1 cellular context compared by ENCODE assay signal in the genomic region with DNA sequence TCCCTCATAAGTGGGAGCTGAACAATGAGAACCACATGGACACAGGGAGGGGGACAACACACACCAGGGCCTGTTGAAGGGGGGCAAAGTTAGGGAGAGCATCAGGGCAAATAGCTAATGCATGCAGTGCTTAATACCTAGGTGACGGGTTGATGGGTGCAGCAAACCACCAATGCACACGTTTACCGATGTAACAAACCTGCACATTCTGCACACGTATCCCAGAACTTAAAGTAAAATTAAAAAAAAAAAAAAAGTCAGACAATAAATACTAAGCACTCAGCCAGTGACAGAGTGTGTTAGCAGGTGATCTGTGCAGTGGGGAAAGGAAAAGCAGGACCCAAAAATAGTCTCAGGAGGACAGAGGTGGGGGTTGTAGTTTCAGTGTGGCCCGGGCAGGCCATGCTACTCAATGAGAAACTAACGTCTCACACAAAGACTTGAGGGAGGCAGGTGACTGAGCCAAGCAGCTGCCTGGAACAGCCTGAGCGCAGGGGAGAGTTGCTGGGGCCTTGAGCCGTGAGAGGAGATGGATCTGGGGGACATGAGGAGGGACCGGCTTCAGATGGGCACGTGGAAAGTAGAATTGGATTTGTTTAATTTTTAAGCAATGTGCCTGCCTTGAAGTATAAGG.
TF ChIP-seq lines count a peak whose summit lies in the region.

No MANE protein-coding gene starts in this region.

TF ChIP-seq in HepG2, 621 proteins besides CTCF, POLR2A, EP300 and RAD21:
- TF ChIP-seq ZBTB7B (CRISPR knock-in tag; IDR thresholded peaks at IDR 0.05) (no peak), ZNF136 (CRISPR knock-in tag; IDR thresholded peaks at IDR 0.05; ENCODE audit: low read depth) (no peak), TOPORS (CRISPR knock-in tag; IDR thresholded peaks at IDR 0.05) (no peak), RFX5 (IDR thresholded peaks at IDR 0.05; ENCODE audit: low read depth, low read length) (no peak), ZNF451 (CRISPR knock-in tag; IDR thresholded peaks at IDR 0.05) (no peak)
- TF ChIP-seq, protein P1, sequence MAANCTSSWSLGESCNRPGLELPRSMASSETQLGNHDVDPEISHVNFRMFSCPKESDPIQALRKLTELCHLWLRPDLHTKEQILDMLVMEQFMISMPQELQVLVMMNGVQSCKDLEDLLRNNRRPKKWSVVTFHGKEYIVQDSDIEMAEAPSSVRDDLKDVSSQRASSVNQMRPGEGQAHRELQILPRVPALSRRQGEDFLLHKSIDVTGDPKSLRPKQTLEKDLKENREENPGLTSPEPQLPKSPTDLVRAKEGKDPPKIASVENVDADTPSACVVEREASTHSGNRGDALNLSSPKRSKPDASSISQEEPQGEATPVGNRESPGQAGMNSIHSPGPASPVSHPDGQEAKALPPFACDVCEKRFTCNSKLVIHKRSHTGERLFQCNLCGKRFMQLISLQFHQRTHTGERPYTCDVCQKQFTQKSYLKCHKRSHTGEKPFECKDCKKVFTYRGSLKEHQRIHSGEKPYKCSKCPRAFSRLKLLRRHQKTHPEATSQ (CRISPR knock-in tag; IDR thresholded peaks at IDR 0.05; ENCODE audit: borderline replicate concordance), result no peak
- TF ChIP-seq, protein P2, sequence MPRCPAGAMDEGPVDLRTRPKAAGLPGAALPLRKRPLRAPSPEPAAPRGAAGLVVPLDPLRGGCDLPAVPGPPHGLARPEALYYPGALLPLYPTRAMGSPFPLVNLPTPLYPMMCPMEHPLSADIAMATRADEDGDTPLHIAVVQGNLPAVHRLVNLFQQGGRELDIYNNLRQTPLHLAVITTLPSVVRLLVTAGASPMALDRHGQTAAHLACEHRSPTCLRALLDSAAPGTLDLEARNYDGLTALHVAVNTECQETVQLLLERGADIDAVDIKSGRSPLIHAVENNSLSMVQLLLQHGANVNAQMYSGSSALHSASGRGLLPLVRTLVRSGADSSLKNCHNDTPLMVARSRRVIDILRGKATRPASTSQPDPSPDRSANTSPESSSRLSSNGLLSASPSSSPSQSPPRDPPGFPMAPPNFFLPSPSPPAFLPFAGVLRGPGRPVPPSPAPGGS (CRISPR knock-in tag; IDR thresholded peaks at IDR 0.05), result no peak
